20 cellular contexts compared by ENCODE assay signal in the genomic region with DNA sequence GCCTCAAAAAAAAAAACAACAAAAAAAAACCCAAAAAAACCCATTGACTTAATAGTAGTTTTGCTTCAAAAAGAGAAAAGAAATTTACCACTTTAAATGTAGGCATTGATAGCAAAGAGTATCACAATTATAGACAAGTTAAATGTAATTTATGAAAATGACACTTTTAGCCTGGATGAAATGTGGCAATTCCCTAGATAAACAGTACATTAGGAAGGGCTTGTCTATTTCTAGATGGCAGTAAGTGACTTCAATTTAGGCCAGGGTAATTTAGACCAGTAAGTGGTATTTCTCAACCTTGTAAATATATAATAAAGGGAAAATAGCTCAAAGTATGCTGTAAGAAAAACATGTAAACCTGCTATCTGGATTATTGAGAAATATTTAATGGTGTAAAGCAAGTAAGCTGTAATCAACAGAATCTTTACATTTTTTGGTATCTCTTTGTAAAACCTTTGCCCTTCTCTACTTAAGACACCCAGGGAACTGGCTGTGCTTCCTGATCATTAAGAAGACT.
DNase-seq lines count a peak whose midpoint lies in the region; ATAC-seq and TF ChIP-seq lines count a peak whose summit lies in the region.
"Had no signal": no experiment of that assay in that cellular context is flagged by ENCODE, and none has a peak within 500 bp of the region (broad histone marks: within the 10 kb centered on the region; RNA-seq: fewer than 3 reads in every experiment).

No MANE protein-coding gene starts in this region.

- peak; percentile 5 for DNase-seq in NCI-H748 (lab: John Stamatoyannopoulos, UW; ENCODE audit: unreplicated experiment)
- no peak for DNase-seq in NCI-H748 treated with DMSO at 0.1 percent for 48 hours (lab: John Stamatoyannopoulos, UW)
- DNase-seq in NCI-H1436 treated with DMSO at 0.1 percent for 48 hours (lab: John Stamatoyannopoulos, UW), result peak; percentile 82
- no peak for DNase-seq in RWPE2 (ENCODE audit: low spot score)
- no peak for DNase-seq in left lung
- DNase-seq in NCI-H146 treated with DMSO at 0.1 percent for 48 hours (lab: John Stamatoyannopoulos, UW; ENCODE audit: unreplicated experiment), result no peak
- no peak for DNase-seq in NK-92 (lab: John Stamatoyannopoulos, UW; ENCODE audit: unreplicated experiment)
- DNase-seq: 8988T, DMS79 treated with DMSO at 0.1 percent for 48 hours, IMR-90, Karpas-422, MM.1S, NCI-H1092 treated with DMSO at 0.1 percent for 48 hours, NCI-H1694 treated with DMSO at 0.1 percent for 48 hours, NCI-H345, NCI-H524 treated with DMSO at 0.1 percent for 48 hours, SW 1271 had no signal

- intact Hi-C loops in left lung (cut with DNase I), result no loop called here

- no peaks in the 10 kb centered on the region for H3K27me3 ChIP-seq in RWPE2 (ENCODE audit: insufficient read depth, poor library complexity, severe bottlenecking)
- H3K27me3 ChIP-seq in left lung, result no peaks in the 10 kb centered on the region
- H3K27me3 ChIP-seq: SJSA1 had no signal

- H3K27ac ChIP-seq in RWPE2 (ENCODE audit: poor library complexity, severe bottlenecking) (peak overlapping the region; percentile 72), left lung (no peak overlapping the region)
- H3K27ac ChIP-seq: HL-60, SJSA1 had no signal

- H3K4me3 ChIP-seq in RWPE2 (ENCODE audit: severe bottlenecking) (no peak overlapping the region), left lung (no peak overlapping the region)
- H3K4me3 ChIP-seq: SJSA1 had no signal

- H3K9me3 ChIP-seq in RWPE2 (ENCODE audit: severe bottlenecking) (no peaks in the 10 kb centered on the region), left lung (no peaks in the 10 kb centered on the region)
- H3K9me3 ChIP-seq: SJSA1 had no signal

- no peak for TF ChIP-seq CTCF in RWPE2 (IDR thresholded peaks at IDR 0.05; ENCODE audit: poor library complexity, severe bottlenecking)
- TF ChIP-seq CTCF in left lung (IDR thresholded peaks at IDR 0.05), result no peak

- ATAC-seq in RWPE2 (ENCODE audit: low read depth), result no peak
- ATAC-seq in left lung, result peak; percentile 48
- no peak for ATAC-seq in HG03432 (IDR thresholded peaks at IDR 0.05; ENCODE audit: unreplicated experiment)

- peaks cover 37% of the 10 kb centered on the region for H3K4me1 ChIP-seq in RWPE2 (ENCODE audit: insufficient read depth, poor library complexity, severe bottlenecking)
- peaks cover 0 to 7% of the 10 kb centered on the region in 2 donors for H3K4me1 ChIP-seq in left lung

- H3K36me3 ChIP-seq in RWPE2 (ENCODE audit: low read depth) (no peaks in the 10 kb centered on the region), left lung (no peaks in the 10 kb centered on the region)
- H3K36me3 ChIP-seq: SJSA1 had no signal

Comparison
In these comparisons a context has a peak if more than half of its experiments do, and no peak if none do; other contexts are left out.
1. DNase-seq: peak in NCI-H748 (single experiment) and NCI-H1436 treated with DMSO at 0.1 percent for 48 hours (single experiment); none in NCI-H748 treated with DMSO at 0.1 percent for 48 hours (single experiment), RWPE2 (single experiment), left lung (0 of 2), NCI-H146 treated with DMSO at 0.1 percent for 48 hours (single experiment) and NK-92 (single experiment).